In genomic region chr20:21613512-21613911, GRCh38 we compare ENCODE assay signal across 13 cellular contexts.
A peak's percentile ranks its signal among the peaks of the same experiment; 100 is the strongest.
DNase-seq lines count a peak whose midpoint lies in the region; ATAC-seq, FAIRE-seq and TF ChIP-seq lines count a peak whose summit lies in the region.
"Had no signal": no experiment of that assay in that cellular context is flagged by ENCODE, and none has a peak within 500 bp of the region (broad histone marks: within the 10 kb centered on the region; RNA-seq: fewer than 3 reads in every experiment).

No MANE protein-coding gene starts in this region.

- no peaks in the 10 kb centered on the region for H3K79me2 ChIP-seq in HepG2 (ENCODE audit: insufficient read depth, low read length)

- FAIRE-seq in HepG2 (lab: Jason Lieb, UNC) = no peak

- no peaks in the 10 kb centered on the region for H3K4me1 ChIP-seq in RWPE2 (ENCODE audit: insufficient read depth, poor library complexity, severe bottlenecking)
- no peaks in the 10 kb centered on the region for H3K4me1 ChIP-seq in HepG2 (ENCODE audit: insufficient read depth, low read length)

- intact Hi-C loops in HepG2 (cut with micrococcal nuclease; ENCODE audit: unreplicated experiment) = no loop called here

- WGBS in HepG2 (ENCODE audit: low lambda C conversion rate) = 4% methylated on average over 6 of the region's 6 CpGs

- ATAC-seq in RWPE2 (ENCODE audit: low read depth) (peak; percentile 40), HepG2 (peak; percentile 51; the same call in 2 of the 3 replicates), GM19452 (IDR thresholded peaks at IDR 0.05; ENCODE audit: unreplicated experiment) (no peak), GM19023 (IDR thresholded peaks at IDR 0.05; ENCODE audit: unreplicated experiment) (no peak), HG03571 (IDR thresholded peaks at IDR 0.05; ENCODE audit: unreplicated experiment) (no peak)
- ATAC-seq in activated CD4-positive, CD25-positive, alpha-beta regulatory T cell treated with anti-CD3 and anti-CD28 coated beads, Interleukin-2, amount 50 U/mL, for 24 hours = no peak
- ATAC-seq: stimulated activated memory B cell treated with anti-CD40 and anti-IgM and Interleukin-4, amounts not matched to agents 10 μg/mL and 1 μg/mL and 100 μg/mL, for 72 hours had no signal

- H3K27me3 ChIP-seq in RWPE2 (ENCODE audit: insufficient read depth, poor library complexity, severe bottlenecking) = peaks cover 26% of the 10 kb centered on the region
- H3K27me3 ChIP-seq in HepG2 (ENCODE audit: control insufficient read depth in 1 of 2, insufficient read depth in 2 of 2, low read length in 2 of 2) = peaks cover 2 to 8% of the 10 kb centered on the region in 2 experiments; a peak in 4 of 5 replicates

- no peak overlapping the region for H3K4me2 ChIP-seq in HepG2 (ENCODE audit: low read depth, low read length)

- DNase-seq in DMS 273 (lab: John Stamatoyannopoulos, UW; ENCODE audit: unreplicated experiment) (peak; percentile 83), NCI-H1105 (lab: John Stamatoyannopoulos, UW) (peak; percentile 95), RWPE2 (ENCODE audit: low spot score) (no peak), HepG2 (ENCODE audit: low spot score) (peak; percentile 46)
- DNase-seq: activated CD4-positive, alpha-beta memory T cell treated with anti-CD3 and anti-CD28 coated beads for 36 hours; activated naive CD4-positive, alpha-beta T cell; OCI-M1 had no signal

- TF ChIP-seq EP300 in HepG2 (IDR thresholded peaks at IDR 0.05; ENCODE audit: low read depth in 2 of 2, low read length in 2 of 2) = no peak
- TF ChIP-seq EP300 in HepG2 (CRISPR knock-in tag; IDR thresholded peaks at IDR 0.05; ENCODE audit: borderline replicate concordance) = no peak

- in situ Hi-C loops in HepG2 (cut with HindIII; ENCODE audit: extremely low pct_ligation_motif_present, low pct_unique_long_range_greater_than_20kb) = loop anchor here (10.0 kb wide), 1 partner anchor 779 kb away; no protein-coding TSS in a partner anchor

- POLR2A ChIA-PET in HepG2 (lab: Yijun Ruan, JAX) = no interaction called here

- H3K4me3 ChIP-seq in RWPE2 (ENCODE audit: severe bottlenecking) (no peak overlapping the region), HepG2 (replicated peaks in 1 of 3; ENCODE audit: insufficient read depth in 1 of 3, low read depth in 2 of 3, low read length in 3 of 3) (no peak overlapping the region)
- H3K4me3 ChIP-seq: cardiac muscle cell had no signal

- H2AFZ ChIP-seq in HepG2 (ENCODE audit: low read length) = no peak overlapping the region

- no peak overlapping the region for H3K9ac ChIP-seq in HepG2 (ENCODE audit: insufficient read depth, low read depth, low read length)

- H3K9me3 ChIP-seq in RWPE2 (ENCODE audit: severe bottlenecking) (no peaks in the 10 kb centered on the region), HepG2 (ENCODE audit: low read length) (no peaks in the 10 kb centered on the region)

- H3K27ac ChIP-seq in RWPE2 (ENCODE audit: poor library complexity, severe bottlenecking) (no peak overlapping the region), HepG2 (ENCODE audit: extremely low read length, insufficient read depth, low read length) (no peak overlapping the region)
- H3K27ac ChIP-seq: cardiac muscle cell had no signal

- CTCF ChIA-PET in HepG2 (lab: Yijun Ruan, JAX; ENCODE audit: low intra/inter-chr PET ratio, low total read pairs) = no interaction called here

- no TSS peak for BruUV-seq in HepG2 (replicated peaks; lab: Mats Ljungman, UMichigan)

- TF ChIP-seq CTCF in RWPE2 (IDR thresholded peaks at IDR 0.05; ENCODE audit: poor library complexity, severe bottlenecking) (no peak), HepG2 (CRISPR knock-in tag; IDR thresholded peaks at IDR 0.05) (no peak)

- no peak for TF ChIP-seq POLR2A in HepG2 (IDR thresholded peaks at IDR 0.05; ENCODE audit: insufficient read depth in 1 of 2, low read depth in 2 of 2, low read length in 2 of 2)

- TF ChIP-seq RAD21 in HepG2 (CRISPR knock-in tag; IDR thresholded peaks at IDR 0.05) = no peak

- H3K36me3 ChIP-seq in RWPE2 (ENCODE audit: low read depth) (no peaks in the 10 kb centered on the region), HepG2 (replicated peaks in 1 of 2; ENCODE audit: control insufficient read depth in 1 of 2, insufficient read depth in 2 of 2, low read length in 2 of 2) (no peaks in the 10 kb centered on the region)
- H3K36me3 ChIP-seq: cardiac muscle cell had no signal

- H4K20me1 ChIP-seq in HepG2 (ENCODE audit: insufficient read depth, low read length) = no peaks in the 10 kb centered on the region

TF ChIP-seq in HepG2, 621 proteins besides CTCF, POLR2A, EP300 and RAD21:
- TF ChIP-seq ZNF607 (CRISPR knock-in tag; IDR thresholded peaks at IDR 0.05; ENCODE audit: borderline replicate concordance) = no peak
- TF ChIP-seq SNRNP70 (IDR thresholded peaks at IDR 0.05; ENCODE audit: low read depth, low read length) = no peak
- no peak for TF ChIP-seq LRRFIP1 (CRISPR knock-in tag; conservative IDR thresholded peaks at IDR 0.05)

Comparison
In these comparisons a context has a peak if more than half of its experiments do, and no peak if none do; other contexts are left out.
1. ATAC-seq: peak in RWPE2 (single experiment) and HepG2 (single experiment); none in GM19452 (single experiment), GM19023 (single experiment), HG03571 (single experiment) and activated CD4-positive, CD25-positive, alpha-beta regulatory T cell treated with anti-CD3 and anti-CD28 coated beads, Interleukin-2, amount 50 U/mL, for 24 hours (0 of 2).